4 cellular contexts compared by ENCODE assay signal in the genomic region with DNA sequence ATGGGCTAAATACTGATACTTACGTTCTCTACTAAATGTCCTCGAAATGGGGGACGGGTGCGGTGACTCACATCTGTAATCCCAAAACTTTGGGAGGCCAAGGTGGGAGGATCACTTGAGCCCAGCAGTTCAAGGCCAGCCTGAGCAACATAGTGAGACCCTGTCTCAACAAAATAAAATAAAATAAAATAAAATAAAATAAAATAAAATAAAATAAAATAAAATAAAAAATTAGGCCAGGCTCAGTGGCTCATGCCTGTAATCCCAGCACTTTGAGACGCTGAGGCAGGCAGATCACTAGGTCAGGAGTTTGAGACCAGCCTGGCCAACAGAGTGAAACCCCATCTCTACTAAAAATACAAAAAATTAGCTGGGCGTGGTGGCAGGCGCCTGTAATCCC. TPM values are rescaled to one million over a fixed set of nuclear protein-coding genes. Genes with fewer than 3 reads are reported as not detected.
"Had no signal": no experiment of that assay in that cellular context is flagged by ENCODE, and none has a peak within 500 bp of the region (broad histone marks: within the 10 kb centered on the region; RNA-seq: fewer than 3 reads in every experiment).

No MANE protein-coding gene starts in this region.

RNA-seq across cellular contexts. Expression of a gene that starts 7.6 kb away (rescaled TPM):
- total RNA-seq: GM23248, HepG2, HFFc6, HT1080 had no signal
